In genomic region chr2:134009440-134009839, GRCh38 we compare ENCODE assay signal across 23 cellular contexts.
"Had no signal": no experiment of that assay in that cellular context is flagged by ENCODE, and none has a peak within 500 bp of the region (broad histone marks: within the 10 kb centered on the region; RNA-seq: fewer than 3 reads in every experiment).

No MANE protein-coding gene starts in this region.

- ATAC-seq: left lobe of liver; mucosa of descending colon; natural killer cell treated with Interleukin-12 subunit alpha and Interleukin-12 subunit beta and Interleukin-15 and Interleukin-18, amount 100 ng/mL, for 72 hours; sciatic nerve; stimulated activated effector memory CD8-positive, alpha-beta T cell treated with anti-CD3 and anti-CD28 coated beads, Interleukin-12 subunit alpha, Interleukin-12 subunit beta, amount 100 ng/mL, for 72 hours had no signal

- H3K4me1 ChIP-seq: esophagus squamous epithelium, prostate gland, right atrium auricular region, thyroid gland, vagina had no signal

- H3K27me3 ChIP-seq: right atrium auricular region, stomach, thyroid gland, vagina had no signal

- H3K9me3 ChIP-seq: esophagus squamous epithelium, mucosa of descending colon, prostate gland, right atrium auricular region, stomach, thyroid gland, vagina had no signal

- H3K27ac ChIP-seq: coronary artery, esophagus squamous epithelium, prostate gland, right atrium auricular region, stomach, thyroid gland, vagina had no signal

- H3K4me3 ChIP-seq: coronary artery, esophagus squamous epithelium, lung, mucosa of descending colon, prostate gland, right atrium auricular region, stomach, thyroid gland, vagina had no signal

- H3K36me3 ChIP-seq: esophagus squamous epithelium, prostate gland, right atrium auricular region, stomach, thyroid gland, vagina had no signal

- DNase-seq: dermis blood vessel endothelial cell; effector memory CD4-positive, alpha-beta T cell; esophagus squamous epithelium; foreskin melanocyte; hypothalamus; kidney; mucosa of descending colon; naive B cell; nucleus accumbens; stimulated activated CD4-positive, alpha-beta T cell treated with anti-CD3 and anti-CD28 coated beads, Interleukin-2, amount 100 ng/mL, for 24 hours; stimulated activated CD4-positive, alpha-beta T cell treated with anti-CD3 and anti-CD28 coated beads, Interleukin-4, amount 100 ng/mL, for 24 hours; stimulated activated naive CD4-positive, alpha-beta T cell treated with Interleukin-2 at 50 U/mL for 16 hours; stomach; thyroid gland had no signal
